ENCODE assay signal across 8 cellular contexts in genomic region chr4:169612869-169613859, GRCh38. TPM values are rescaled to one million over a fixed set of nuclear protein-coding genes. Genes with fewer than 3 reads are reported as not detected.
A peak's percentile ranks its signal among the peaks of the same experiment; 100 is the strongest.
DNase-seq lines count a peak whose midpoint lies in the region; TF ChIP-seq lines count a peak whose summit lies in the region.

No MANE protein-coding gene starts in this region.

- no peaks in the 10 kb centered on the region for H3K36me3 Mint-ChIP-seq in neural crest cell (ENCODE audit: low read depth)

- no peaks in the 10 kb centered on the region for H3K27me3 Mint-ChIP-seq in neural crest cell (ENCODE audit: low read depth)

- H3K9me3 Mint-ChIP-seq in neural crest cell = no peaks in the 10 kb centered on the region

- DNase-seq in EL = peak; percentile 80
- DNase-seq in GOT3 (lab: John Stamatoyannopoulos, UW) = peak; percentile 13
- peak; percentile 74 for DNase-seq in LHCN-M2 (ENCODE audit: low read depth)
- peak; percentile 63 to 82 for DNase-seq in SHP77 (lab: John Stamatoyannopoulos, UW)
- DNase-seq in activated effector memory CD4-positive, alpha-beta T cell treated with Interleukin-2 at 50 U/mL for 16 hours = peak; percentile 60
- peak; percentile 72 to 91 for DNase-seq in foreskin fibroblast
- peak; percentile 64 for DNase-seq in neural crest cell (ENCODE audit: low read depth, low spot score)

- peak overlapping the region; percentile 99 for H3K27ac Mint-ChIP-seq in neural crest cell (ENCODE audit: unreplicated experiment)

- peak overlapping the region; percentile 59 for H3K27ac ChIP-seq in temporal lobe (ENCODE audit: low read depth, low read length)

- peak overlapping the region; percentile 71 to 85 for H3K4me3 ChIP-seq in foreskin fibroblast (ENCODE audit: low read depth in 1 of 2, low read length in 2 of 2)

- peaks cover 30% of the 10 kb centered on the region for H3K4me1 Mint-ChIP-seq in neural crest cell

- H3K4me3 Mint-ChIP-seq in neural crest cell = peak overlapping the region; percentile 100

- TF ChIP-seq CTCF in foreskin fibroblast (IDR thresholded peaks at IDR 0.05; ENCODE audit: low read depth, low read length) (peak; percentile 78), neural crest cell (conservative IDR thresholded peaks at IDR 0.05) (peak; percentile 82)

RNA-seq across cellular contexts. Expression of gene NEK1, which starts 0.8 kb away (rescaled TPM):
- total RNA-seq in LHCN-M2 (2014; rRNA removed) (7.7 and 8.8 TPM in 2 replicates), neural crest cell (13.0 and 14.7 TPM in 2 replicates), temporal lobe (24.8 TPM)
- 2.8 TPM for polyA plus RNA-seq in LHCN-M2 (2012)

RNA-seq across cellular contexts. Expression of gene CLCN3, which starts 7.2 kb away (rescaled TPM):
- total RNA-seq in LHCN-M2 (2014; rRNA removed) (30.7 and 32.9 TPM in 2 replicates), neural crest cell (37.6 and 38.0 TPM in 2 replicates), temporal lobe (94.7 TPM)
- polyA plus RNA-seq in LHCN-M2 (2012) = 11.7 TPM

Comparison
In these comparisons a context has a peak if more than half of its experiments do, and no peak if none do; other contexts are left out.
1. Peak in every context shown above with its lines: DNase-seq, H3K4me3 ChIP-seq and H3K27ac ChIP-seq.
2. DNase-seq: peak in every context shown above with its lines; median percentile 82 in foreskin fibroblast; 80 in EL; 74 in LHCN-M2; 72 in SHP77; 64 in neural crest cell; 60 in activated effector memory CD4-positive, alpha-beta T cell treated with Interleukin-2 at 50 U/mL for 16 hours; 13 in GOT3.